ENCODE assay signal across 25 cellular contexts in the genomic region with DNA sequence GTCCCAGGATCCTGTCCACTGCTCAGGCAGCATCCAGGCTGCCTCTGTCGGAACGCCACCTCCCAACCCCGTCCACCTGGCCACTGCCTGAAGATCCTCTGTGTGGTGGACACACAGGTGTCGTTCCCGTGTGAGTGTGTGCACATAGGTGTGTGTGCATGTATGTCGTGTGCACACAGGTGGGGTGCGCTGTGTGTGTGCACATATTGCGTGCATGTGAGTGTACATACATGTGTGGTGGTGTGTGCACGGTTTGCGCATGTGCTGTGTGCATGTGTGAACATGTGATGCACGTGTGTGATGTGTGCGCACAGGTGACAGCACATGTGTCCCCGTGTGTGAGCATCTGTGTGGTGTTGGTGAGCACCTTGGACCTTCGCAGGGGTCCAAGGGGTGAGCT. TPM values are rescaled to one million over a fixed set of nuclear protein-coding genes. Genes with fewer than 3 reads are reported as not detected.
"Had no signal": no experiment of that assay in that cellular context is flagged by ENCODE, and none has a peak within 500 bp of the region (broad histone marks: within the 10 kb centered on the region; RNA-seq: fewer than 3 reads in every experiment).

No MANE protein-coding gene starts in this region.

- H3K9me3 Mint-ChIP-seq: activated T-cell treated with anti-CD3 and anti-CD28 coated beads, Interleukin-2, amount 50 U/mL, for 4 hours; activated T-helper 2 cell treated with anti-CD3 and anti-CD28 coated beads, Interferon-gamma antibody, Interleukin-2, Interleukin-4, amounts not matched to agents 10 μg/mL and 5 μg/mL and 100 μg/mL, durations not matched to agents 14 hours and 24 hours and 36 hours; effector memory CD8-positive, alpha-beta T cell; nephron progenitor cell; stimulated activated naive B cell treated with anti-CD40 and anti-IgM and Interleukin-4, amounts not matched to agents 10 μg/mL and 1 μg/mL and 100 μg/mL, for 72 hours had no signal

- H3K27ac Mint-ChIP-seq: activated naive CD8-positive, alpha-beta T cell; activated T-helper 2 cell treated with anti-CD3 and anti-CD28 coated beads, Interferon-gamma antibody, Interleukin-2, Interleukin-4, amounts not matched to agents 10 μg/mL and 5 μg/mL and 100 μg/mL, durations not matched to agents 14 hours and 24 hours and 36 hours; nephron progenitor cell; stimulated activated naive B cell treated with anti-CD40 and anti-IgM and Interleukin-4, amounts not matched to agents 10 μg/mL and 1 μg/mL and 100 μg/mL, for 72 hours; T-helper 17 cell had no signal

- H3K27me3 Mint-ChIP-seq: activated naive CD8-positive, alpha-beta T cell; effector memory CD8-positive, alpha-beta T cell; stimulated activated naive B cell treated with anti-CD40 and anti-IgM and Interleukin-4, amounts not matched to agents 10 μg/mL and 1 μg/mL and 100 μg/mL, for 72 hours; T-helper 17 cell had no signal

- H3K4me3 Mint-ChIP-seq: activated naive CD8-positive, alpha-beta T cell; activated T-cell treated with anti-CD3 and anti-CD28 coated beads, Interleukin-2, amount 50 U/mL, for 4 hours; nephron progenitor cell; stimulated activated naive B cell treated with anti-CD40 and anti-IgM and Interleukin-4, amounts not matched to agents 10 μg/mL and 1 μg/mL and 100 μg/mL, for 72 hours had no signal

- DNase-seq: activated CD4-positive, alpha-beta T cell treated with anti-CD3 and anti-CD28 coated beads for 1 hour; activated CD4-positive, alpha-beta T cell treated with anti-CD3 and anti-CD28 coated beads, Interleukin-2, amount 50 U/mL, for 1 hour; activated CD8-positive, alpha-beta memory T cell treated with anti-CD3 and anti-CD28 coated beads, Interleukin-2, amount 50 U/mL, for 48 hours; activated T-cell treated with anti-CD3 and anti-CD28 coated beads, Interleukin-2, amount 50 U/mL, for 4 hours; colonic mucosa; dorsolateral prefrontal cortex; effector memory CD8-positive, alpha-beta T cell; esophagus squamous epithelium; head of caudate nucleus; hypothalamus; left cardiac atrium; nephron progenitor cell; occipital lobe; sigmoid colon; stimulated activated CD4-positive, alpha-beta T cell treated with anti-CD3 and anti-CD28 coated beads, Interleukin-15, amount 100 ng/mL, for 24 hours; stimulated activated naive B cell treated with anti-CD40 and anti-IgM and Interleukin-4, amounts not matched to agents 10 μg/mL and 1 μg/mL and 100 μg/mL, for 72 hours; T-helper 17 cell; trophoblast cell; WERI-Rb-1 had no signal

- H3K36me3 Mint-ChIP-seq: activated naive CD8-positive, alpha-beta T cell had no signal

- ATAC-seq: activated T-cell treated with anti-CD3 and anti-CD28 coated beads, Interleukin-2, amount 50 U/mL, for 4 hours; effector memory CD8-positive, alpha-beta T cell; gastroesophageal sphincter; left cardiac atrium had no signal

RNA-seq across cellular contexts. Expression of a gene that starts 7.1 kb away (rescaled TPM):
- total RNA-seq: activated CD8-positive, alpha-beta memory T cell treated with anti-CD3 and anti-CD28 coated beads for 36 hours; occipital lobe; posterior vena cava; T-helper 17 cell; temporal lobe had no signal
